Comparison of ENCODE assay signal across 15 cellular contexts in genomic region chr5:102139029-102139428, GRCh38.
DNase-seq lines count a peak whose midpoint lies in the region; ATAC-seq and TF ChIP-seq lines count a peak whose summit lies in the region.
"Had no signal": no experiment of that assay in that cellular context is flagged by ENCODE, and none has a peak within 500 bp of the region (broad histone marks: within the 10 kb centered on the region; RNA-seq: fewer than 3 reads in every experiment).

No MANE protein-coding gene starts in this region.

- no peak for ATAC-seq in PC-3
- ATAC-seq: GM12878 had no signal

- H4K20me1 ChIP-seq in PC-3 (ENCODE audit: low read length), result no peaks in the 10 kb centered on the region

- POLR2A ChIA-PET in PC-3 (lab: Charles Lee; ENCODE audit: unreplicated experiment), result no interaction called here

- no peak overlapping the region for H3K9ac ChIP-seq in PC-3 (ENCODE audit: low read length)
- H3K9ac ChIP-seq: GM23248 had no signal

- no peak for TF ChIP-seq POLR2A in erythroblast (IDR thresholded peaks at IDR 0.05; ENCODE audit: low read length)

- intact Hi-C loops in PC-3 (cut with micrococcal nuclease) (no loop called here), posterior cingulate gyrus (cut with DNase I) (no loop called here)

- no peaks in the 10 kb centered on the region for H3F3A ChIP-seq in PC-3 (ENCODE audit: low read length, unreplicated experiment)

- H3K4me1 Mint-ChIP-seq in mesothelial cell of epicardium, result peaks cover 19% of the 10 kb centered on the region
- H3K4me1 Mint-ChIP-seq: CD4-positive, alpha-beta memory T cell; H9 had no signal

- no TSS peak for BruUV-seq in PC-3 (replicated peaks; lab: Mats Ljungman, UMichigan)

- TF ChIP-seq CTCF in PC-3 (conservative IDR thresholded peaks at IDR 0.05; ENCODE audit: low read depth, low read length) (no peak), mesothelial cell of epicardium (IDR thresholded peaks at IDR 0.05; ENCODE audit: unreplicated experiment) (no peak)

- H3K4me2 ChIP-seq in PC-3 (ENCODE audit: low read length), result no peak overlapping the region

- H3K36me3 ChIP-seq in PC-3 (ENCODE audit: low read depth, low read length), result no peaks in the 10 kb centered on the region
- H3K36me3 ChIP-seq: BE2C had no signal

- H3K9me2 ChIP-seq in PC-3 (replicated peaks; ENCODE audit: low read length), result no peaks in the 10 kb centered on the region

- no peaks in the 10 kb centered on the region for H3K79me2 ChIP-seq in PC-3 (ENCODE audit: low read length)

- DNase-seq in A172 (ENCODE audit: low spot score) (peak; percentile 16), EH (ENCODE audit: low read depth) (peak; percentile 45), PC-3 (peak; percentile 28), mesothelial cell of epicardium (ENCODE audit: low spot score in 2 of 2, unreplicated experiment in 2 of 2) (no peak), posterior cingulate gyrus (no peak), erythroblast (lab: John Stamatoyannopoulos, UW) (no peak), NK-92 (lab: John Stamatoyannopoulos, UW; ENCODE audit: unreplicated experiment) (no peak)
- no peak for DNase-seq in activated naive CD4-positive, alpha-beta T cell treated with Interleukin-2 at 50 U/mL for 16 hours
- DNase-seq: BE2C; CD4-positive, alpha-beta memory T cell; COR-L47; GM23248; H9 had no signal

- H3K36me3 Mint-ChIP-seq in mesothelial cell of epicardium, result no peaks in the 10 kb centered on the region
- H3K36me3 Mint-ChIP-seq: CD4-positive, alpha-beta memory T cell had no signal

- peaks cover 16% of the 10 kb centered on the region; the same call in 1 of the 2 replicates for H3K27me3 ChIP-seq in PC-3 (ENCODE audit: low read length)
- H3K27me3 ChIP-seq: BE2C had no signal

- no peak overlapping the region for H3K27ac ChIP-seq in PC-3 (ENCODE audit: low read length)
- H3K27ac ChIP-seq: C4-2B, GM23248 had no signal

- H3K9me3 Mint-ChIP-seq in mesothelial cell of epicardium, result peaks cover 10% of the 10 kb centered on the region
- H3K9me3 Mint-ChIP-seq: H9 had no signal

- H3K9me3 ChIP-seq in PC-3 (ENCODE audit: low read length), result no peaks in the 10 kb centered on the region
- H3K9me3 ChIP-seq: BE2C had no signal

- H3K27ac Mint-ChIP-seq in mesothelial cell of epicardium, result peak overlapping the region; percentile 2
- H3K27ac Mint-ChIP-seq: CD4-positive, alpha-beta memory T cell; H9 had no signal

- no peak overlapping the region for H3K4me3 Mint-ChIP-seq in mesothelial cell of epicardium
- H3K4me3 Mint-ChIP-seq: CD4-positive, alpha-beta memory T cell; H9 had no signal

- no peak overlapping the region for H3K4me3 ChIP-seq in PC-3 (ENCODE audit: low read length)
- H3K4me3 ChIP-seq: GM12878, GM23248 had no signal

- CTCF ChIA-PET in PC-3 (lab: Charles Lee), result no interaction called here

- no peaks in the 10 kb centered on the region for H3K4me1 ChIP-seq in PC-3 (ENCODE audit: insufficient read depth, low read length)
- H3K4me1 ChIP-seq: BE2C had no signal

- H3K27me3 Mint-ChIP-seq in mesothelial cell of epicardium (ENCODE audit: low read depth), result no peaks in the 10 kb centered on the region
- H3K27me3 Mint-ChIP-seq: CD4-positive, alpha-beta memory T cell had no signal

- no peak overlapping the region for H2AFZ ChIP-seq in PC-3 (ENCODE audit: low read length)
- H2AFZ ChIP-seq: GM23248 had no signal

Comparison
In these comparisons a context has a peak if more than half of its experiments do, and no peak if none do; other contexts are left out.
1. DNase-seq: peak in A172 (single experiment), EH (single experiment) and PC-3 (single experiment); none in mesothelial cell of epicardium (0 of 2), activated naive CD4-positive, alpha-beta T cell treated with Interleukin-2 at 50 U/mL for 16 hours (single experiment), posterior cingulate gyrus (0 of 10), erythroblast (0 of 2) and NK-92 (single experiment).